ENCODE assay signal across 15 cellular contexts in genomic region chr9:128687453-128687852, GRCh38. TPM values are rescaled to one million over a fixed set of nuclear protein-coding genes. Genes with fewer than 3 reads are reported as not detected.
DNase-seq lines count a peak whose midpoint lies in the region; ATAC-seq, FAIRE-seq and TF ChIP-seq lines count a peak whose summit lies in the region.
"Had no signal": no experiment of that assay in that cellular context is flagged by ENCODE, and none has a peak within 500 bp of the region (broad histone marks: within the 10 kb centered on the region; RNA-seq: fewer than 3 reads in every experiment).

No MANE protein-coding gene starts in this region.

- no peak for ATAC-seq in HCT116
- ATAC-seq in activated CD8-positive, alpha-beta T cell treated with anti-CD3 and anti-CD28 coated beads for 36 hours: no peak
- ATAC-seq in HG03439 (IDR thresholded peaks at IDR 0.05; ENCODE audit: unreplicated experiment): no peak
- ATAC-seq: psoas muscle had no signal

- H2AFZ ChIP-seq in HCT116 (ENCODE audit: low read depth, low read length, poor library complexity, severe bottlenecking): no peak overlapping the region

- H3K4me1 Mint-ChIP-seq in activated CD8-positive, alpha-beta T cell treated with anti-CD3 and anti-CD28 coated beads for 36 hours (ENCODE audit: low read depth): peaks cover 55% of the 10 kb centered on the region

- H3K4me1 ChIP-seq in BLaER1 treated with 17β-estradiol and CSF1 and Interleukin-3, amounts not matched to agents 10 nM and 100 nM: peaks cover 63 to 71% (median 69%) of the 10 kb centered on the region in 10 experiments
- peaks cover 31 to 52% of the 10 kb centered on the region in 2 experiments for H3K4me1 ChIP-seq in HCT116 (ENCODE audit: control insufficient read depth in 1 of 2, insufficient read depth in 2 of 2, low read length in 2 of 2)
- H3K4me1 ChIP-seq in kidney (ENCODE audit: control insufficient read depth in 1 of 2, insufficient read depth in 1 of 2, low read depth in 1 of 2, low read length in 2 of 2): peaks cover 23 to 33% of the 10 kb centered on the region in 2 donors

- H3K79me2 ChIP-seq in HCT116 (ENCODE audit: insufficient read depth, low read length): peaks cover 71% of the 10 kb centered on the region

- FAIRE-seq in kidney (lab: Jason Lieb, UNC): no peak
- no peak for FAIRE-seq in GM19239 (lab: Jason Lieb, UNC)
- FAIRE-seq: endothelial cell of umbilical vein had no signal

- H3K27ac Mint-ChIP-seq in activated CD8-positive, alpha-beta T cell treated with anti-CD3 and anti-CD28 coated beads for 36 hours: peak overlapping the region; percentile 98

- H3K36me3 ChIP-seq in BLaER1 treated with 17β-estradiol and CSF1 and Interleukin-3, amounts not matched to agents 10 nM and 100 nM: peaks cover 13 to 25% (median 23%) of the 10 kb centered on the region in 11 experiments
- H3K36me3 ChIP-seq in HCT116 (ENCODE audit: control insufficient read depth in 1 of 2, insufficient read depth in 2 of 2, low read length in 2 of 2) (peaks cover 17 to 23% of the 10 kb centered on the region in 2 experiments; a peak in 3 of 4 replicates), kidney (ENCODE audit: control insufficient read depth in 1 of 2, insufficient read depth in 2 of 2, low read length in 2 of 2) (peaks cover 5 to 10% of the 10 kb centered on the region in 2 donors), brain microvascular endothelial cell (replicated peaks) (peaks cover 13% of the 10 kb centered on the region)

- POLR2A ChIA-PET in HCT116 (lab: Charles Lee): interaction anchor here (0.6 kb wide), 1 partner anchor 24 kb away, joined by 5 read pairs; no protein-coding TSS in a partner anchor
- POLR2A ChIA-PET in activated CD8-positive, alpha-beta T cell treated with anti-CD3 and anti-CD28 coated beads for 36 hours (lab: Charles Lee): interaction anchor here (3.0 kb wide), 1 partner anchor 10 kb away, joined by 16 read pairs; no protein-coding TSS in a partner anchor

- RAD21 ChIA-PET in HCT116 (lab: Charles Lee; ENCODE audit: low non-redundant PET in 1 of 2, low total read pairs in 2 of 2, uncharacterized antibody in 2 of 2, unreplicated experiment in 2 of 2): no interaction called here

- intact Hi-C loops in HCT116 (cut with micrococcal nuclease): no loop called here
- intact Hi-C loops in activated CD8-positive, alpha-beta T cell treated with anti-CD3 and anti-CD28 coated beads for 36 hours (cut with micrococcal nuclease): no loop called here
- intact Hi-C loops in kidney (cut with DNase I): no loop called here

- CTCF ChIA-PET in HCT116 (lab: Charles Lee): interaction anchor here (1.8 kb wide), 1 partner anchor 15 kb away, joined by 6 read pairs; the partner anchor contains the start of gene PKN3
- CTCF ChIA-PET in activated CD8-positive, alpha-beta T cell treated with anti-CD3 and anti-CD28 coated beads for 36 hours (lab: Charles Lee): no interaction called here

- peak overlapping the region; percentile 98 for H3K4me3 Mint-ChIP-seq in activated CD8-positive, alpha-beta T cell treated with anti-CD3 and anti-CD28 coated beads for 36 hours

- no peak for TF ChIP-seq CTCF in HCT116 (IDR thresholded peaks at IDR 0.05 in 2 of 3, conservative IDR thresholded peaks at IDR 0.05 in 1 of 3; ENCODE audit: borderline replicate concordance in 1 of 3, insufficient read depth in 1 of 3, low read depth in 2 of 3, low read length in 2 of 3)
- TF ChIP-seq CTCF in activated CD8-positive, alpha-beta T cell treated with anti-CD3 and anti-CD28 coated beads for 36 hours (IDR thresholded peaks at IDR 0.05): no peak
- no peak for TF ChIP-seq CTCF in kidney (IDR thresholded peaks at IDR 0.05; ENCODE audit: borderline replicate concordance, extremely low read depth, insufficient read depth)
- no peak for TF ChIP-seq CTCF in brain microvascular endothelial cell (IDR thresholded peaks at IDR 0.05; ENCODE audit: low read depth, low read length, missing control alignments)

- no peaks in the 10 kb centered on the region for H3K9me3 Mint-ChIP-seq in activated CD8-positive, alpha-beta T cell treated with anti-CD3 and anti-CD28 coated beads for 36 hours

- H3K9me2 ChIP-seq in HCT116 (ENCODE audit: insufficient read depth): no peaks in the 10 kb centered on the region

- H4K20me1 ChIP-seq in BLaER1 treated with 17β-estradiol and CSF1 and Interleukin-3, amounts not matched to agents 10 nM and 100 nM: peaks cover 25 to 26% (median 26%) of the 10 kb centered on the region in 11 experiments
- H4K20me1 ChIP-seq in HCT116 (ENCODE audit: insufficient read depth): peaks cover 20% of the 10 kb centered on the region; the same call in 1 of the 2 replicates

- no peaks in the 10 kb centered on the region; a peak in 1 of 22 replicates for H3K9me3 ChIP-seq in BLaER1 treated with 17β-estradiol and CSF1 and Interleukin-3, amounts not matched to agents 10 nM and 100 nM (replicated peaks in 1 of 11)
- H3K9me3 ChIP-seq in HCT116 (ENCODE audit: control insufficient read depth in 1 of 2, insufficient read depth in 1 of 2, low read depth in 1 of 2, low read length in 2 of 2) (no peaks in the 10 kb centered on the region), kidney (ENCODE audit: control insufficient read depth in 1 of 2, low read length in 2 of 2) (no peaks in the 10 kb centered on the region)
- H3K9me3 ChIP-seq: psoas muscle had no signal

- BruUV-seq in HCT116 (replicated peaks; lab: Mats Ljungman, UMichigan): no TSS peak

- no peak for TF ChIP-seq POLR2A in HCT116 (IDR thresholded peaks at IDR 0.05; ENCODE audit: borderline replicate concordance, extremely low read depth, insufficient read depth, insufficient read length)

- H3K27me3 ChIP-seq in BLaER1 treated with 17β-estradiol and CSF1 and Interleukin-3, amounts not matched to agents 10 nM and 100 nM: no peaks in the 10 kb centered on the region
- H3K27me3 ChIP-seq in HCT116 (ENCODE audit: insufficient read depth, low read length) (no peaks in the 10 kb centered on the region), brain microvascular endothelial cell (replicated peaks) (no peaks in the 10 kb centered on the region)

- DNase-seq in HCT116 (ENCODE audit: low read depth, low spot score): no peak
- DNase-seq in activated CD8-positive, alpha-beta T cell treated with anti-CD3 and anti-CD28 coated beads for 36 hours: no peak
- peak; percentile 35 for DNase-seq in kidney
- no peak for DNase-seq in GM19239 (ENCODE audit: insufficient read length, low spot score)
- no peak for DNase-seq in HT-29 (ENCODE audit: low spot score)
- DNase-seq in brain microvascular endothelial cell: no peak
- DNase-seq: hippocampal formation; NCI-H187; psoas muscle; stimulated activated CD4-positive, alpha-beta T cell treated with anti-CD3 and anti-CD28 coated beads, Interleukin-1b, Interleukin-23, amount 100 ng/mL, for 48 hours; stimulated activated naive CD4-positive, alpha-beta T cell treated with Interleukin-2 at 50 U/mL for 16 hours; SW 1271 had no signal

- H3K9ac ChIP-seq in BLaER1 treated with 17β-estradiol and CSF1 and Interleukin-3, amounts not matched to agents 10 nM and 100 nM: peak overlapping the region in 4 of 11 experiments; percentile 97 to 98 (median 98); a peak in 4 of 22 replicates
- no peak overlapping the region for H3K9ac ChIP-seq in HCT116 (ENCODE audit: low read length)
- no peak overlapping the region for H3K9ac ChIP-seq in kidney (ENCODE audit: low read length in 2 of 2)

- in situ Hi-C loops in brain microvascular endothelial cell (cut with HindIII; ENCODE audit: low pct_ligation_motif_present, low sequenced_read_pairs): no loop called here

- peak overlapping the region; percentile 83 to 100 (median 96); a peak in 21 of 22 replicates for H3K4me2 ChIP-seq in BLaER1 treated with 17β-estradiol and CSF1 and Interleukin-3, amounts not matched to agents 10 nM and 100 nM
- 0 out of 2 replicates have a peak overlapping the region, but pooled peaks have one; percentile 90 for H3K4me2 ChIP-seq in HCT116 (ENCODE audit: low read length)

- H3K36me3 Mint-ChIP-seq in activated CD8-positive, alpha-beta T cell treated with anti-CD3 and anti-CD28 coated beads for 36 hours (ENCODE audit: low read depth): peaks cover 34% of the 10 kb centered on the region

- H3K4me3 ChIP-seq in BLaER1 treated with 17β-estradiol and CSF1 and Interleukin-3, amounts not matched to agents 10 nM and 100 nM: no peak overlapping the region
- H3K4me3 ChIP-seq in HCT116 (replicated peaks in 1 of 2; ENCODE audit: low read depth in 1 of 2, low read length in 2 of 2) (no peak overlapping the region), kidney (ENCODE audit: low read length in 2 of 2) (no peak overlapping the region), brain microvascular endothelial cell (ENCODE audit: low read depth, low read length) (no peak overlapping the region)

- peak overlapping the region in 9 of 11 experiments; percentile 87 to 99 (median 97); a peak in 14 of 22 replicates for H3K27ac ChIP-seq in BLaER1 treated with 17β-estradiol and CSF1 and Interleukin-3, amounts not matched to agents 10 nM and 100 nM
- H3K27ac ChIP-seq in HCT116 (ENCODE audit: low read depth, low read length): 0 out of 2 replicates have a peak overlapping the region, but pooled peaks have one; percentile 86
- H3K27ac ChIP-seq in kidney (ENCODE audit: low read depth in 2 of 2, low read length in 2 of 2): no peak overlapping the region
- no peak overlapping the region for H3K27ac ChIP-seq in brain microvascular endothelial cell

- H3K27me3 Mint-ChIP-seq in activated CD8-positive, alpha-beta T cell treated with anti-CD3 and anti-CD28 coated beads for 36 hours: no peaks in the 10 kb centered on the region

- TF ChIP-seq RAD21 in HCT116 (IDR thresholded peaks at IDR 0.05; ENCODE audit: low read depth): no peak

RNA-seq across cellular contexts. Expression of gene SET, which starts 1.6 kb away (rescaled TPM):
- total RNA-seq in HCT116 (2021; ENCODE audit: unreplicated experiment): 595 TPM
- 271 and 320 TPM in 2 replicates for polyA plus RNA-seq in HCT116 (2012)
- 100 to 1,000 TPM; 749 to 755 TPM for total RNA-seq in activated CD8-positive, alpha-beta T cell treated with anti-CD3 and anti-CD28 coated beads for 36 hours
- total RNA-seq in kidney: 247 TPM
- polyA plus RNA-seq in kidney (ENCODE audit: insufficient read depth, low read depth, low replicate concordance): 127 TPM
- 403 and 420 TPM in 2 replicates for total RNA-seq in HT-29 (2014; rRNA removed; shearing (Covaris generic))

RNA-seq across cellular contexts. Expression of gene PKN3, which starts 14.8 kb away (rescaled TPM):
- total RNA-seq in HCT116 (2021; ENCODE audit: unreplicated experiment): 37.9 TPM
- 30.1 and 34.1 TPM in 2 replicates for polyA plus RNA-seq in HCT116 (2012)
- 10 to 100 TPM in 1 of 2 experiments, 1 to 10 TPM in 1; 9.3 to 10.7 TPM for total RNA-seq in activated CD8-positive, alpha-beta T cell treated with anti-CD3 and anti-CD28 coated beads for 36 hours
- total RNA-seq in kidney: 14.7 TPM
- 3.9 TPM for polyA plus RNA-seq in kidney (ENCODE audit: insufficient read depth, low read depth, low replicate concordance)
- 17.9 and 18.7 TPM in 2 replicates for total RNA-seq in HT-29 (2014; rRNA removed; shearing (Covaris generic))

RNA-seq across cellular contexts. Expression of gene DYNC2I2, which starts 30.8 kb away (rescaled TPM):
- total RNA-seq in HCT116 (2021; ENCODE audit: unreplicated experiment): 155 TPM
- polyA plus RNA-seq in HCT116 (2012): 150 and 152 TPM in 2 replicates
- 10 to 100 TPM; 24.3 to 25.6 TPM for total RNA-seq in activated CD8-positive, alpha-beta T cell treated with anti-CD3 and anti-CD28 coated beads for 36 hours
- total RNA-seq in kidney: 76.6 TPM
- 98.6 TPM for polyA plus RNA-seq in kidney (ENCODE audit: insufficient read depth, low read depth, low replicate concordance)
- 437 and 467 TPM in 2 replicates for total RNA-seq in HT-29 (2014; rRNA removed; shearing (Covaris generic))

RNA-seq across cellular contexts. Expression of gene ZDHHC12, which starts 36.5 kb away (rescaled TPM):
- 57.6 TPM for total RNA-seq in HCT116 (2021; ENCODE audit: unreplicated experiment)
- 86.3 and 86.6 TPM in 2 replicates for polyA plus RNA-seq in HCT116 (2012)
- total RNA-seq in activated CD8-positive, alpha-beta T cell treated with anti-CD3 and anti-CD28 coated beads for 36 hours: 10 to 100 TPM; 44.9 to 48.7 TPM
- 39.9 TPM for total RNA-seq in kidney
- 54.7 TPM for polyA plus RNA-seq in kidney (ENCODE audit: insufficient read depth, low read depth, low replicate concordance)
- 160 and 195 TPM in 2 replicates for total RNA-seq in HT-29 (2014; rRNA removed; shearing (Covaris generic))

Comparison
In these comparisons a context has a peak if more than half of its experiments do, and no peak if none do; other contexts are left out.
1. H3K27ac ChIP-seq: peak in BLaER1 treated with 17β-estradiol and CSF1 and Interleukin-3, amounts not matched to agents 10 nM and 100 nM (9 of 11) and HCT116 (single experiment); none in kidney (0 of 2) and brain microvascular endothelial cell (single experiment).